1 cellular context compared by ENCODE assay signal in genomic region chr7:129160161-129160911, GRCh38.
TF ChIP-seq lines count a peak whose summit lies in the region.

No MANE protein-coding gene starts in this region.

TF ChIP-seq in WTC11, 78 proteins besides CTCF, POLR2A, EP300 and RAD21 (continued from another document):
- TF ChIP-seq, protein P1, sequence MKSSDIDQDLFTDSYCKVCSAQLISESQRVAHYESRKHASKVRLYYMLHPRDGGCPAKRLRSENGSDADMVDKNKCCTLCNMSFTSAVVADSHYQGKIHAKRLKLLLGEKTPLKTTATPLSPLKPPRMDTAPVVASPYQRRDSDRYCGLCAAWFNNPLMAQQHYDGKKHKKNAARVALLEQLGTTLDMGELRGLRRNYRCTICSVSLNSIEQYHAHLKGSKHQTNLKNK (CRISPR knock-in tag; IDR thresholded peaks at IDR 0.05), result no peak
- TF ChIP-seq USF1 (CRISPR knock-in tag; IDR thresholded peaks at IDR 0.05) (no peak), USF2 (CRISPR knock-in tag; IDR thresholded peaks at IDR 0.05) (no peak), ZNF532 (CRISPR knock-in tag; IDR thresholded peaks at IDR 0.05; ENCODE audit: borderline replicate concordance) (no peak), TP53 (CRISPR knock-in tag; IDR thresholded peaks at IDR 0.05) (no peak), ZBTB43 (CRISPR knock-in tag; IDR thresholded peaks at IDR 0.05) (no peak), SP1 (CRISPR knock-in tag; conservative IDR thresholded peaks at IDR 0.05) (no peak), ZNF317 (CRISPR knock-in tag; IDR thresholded peaks at IDR 0.05; ENCODE audit: borderline replicate concordance, low read depth) (no peak)
